15 cellular contexts compared by ENCODE assay signal in genomic region chr16:66904846-66905632, GRCh38. TPM values are rescaled to one million over a fixed set of nuclear protein-coding genes. Genes with fewer than 3 reads are reported as not detected.
A peak's percentile ranks its signal among the peaks of the same experiment; 100 is the strongest.
DNase-seq lines count a peak whose midpoint lies in the region; ATAC-seq, FAIRE-seq and TF ChIP-seq lines count a peak whose summit lies in the region.
"Had no signal": no experiment of that assay in that cellular context is flagged by ENCODE, and none has a peak within 500 bp of the region (broad histone marks: within the 10 kb centered on the region; RNA-seq: fewer than 3 reads in every experiment).

No MANE protein-coding gene starts in this region.

- peak overlapping the region; percentile 69 to 91 for H3K27ac ChIP-seq in esophagus (ENCODE audit: low read depth in 2 of 2, low read length in 1 of 2)
- H3K27ac ChIP-seq in HepG2 (ENCODE audit: extremely low read length, insufficient read depth, low read length), result peak overlapping the region; percentile 75
- H3K27ac ChIP-seq in stomach smooth muscle (ENCODE audit: low read length), result peak overlapping the region; percentile 67
- no peak overlapping the region for H3K27ac ChIP-seq in Karpas-422 (ENCODE audit: low read length)

- TF ChIP-seq POLR2A in HepG2 (IDR thresholded peaks at IDR 0.05; ENCODE audit: insufficient read depth in 1 of 2, low read depth in 2 of 2, low read length in 2 of 2), result 0 out of 4 replicates have a peak, but pooled peaks of 1 of the 2 experiments have one; percentile 27

- POLR2A ChIA-PET in HepG2 (lab: Yijun Ruan, JAX), result interaction anchor here (0.9 to 10.3 kb wide), 18 partner anchors 10 to 265 kb away, joined by 3 to 86 read pairs (median 6); partner anchors contain the start of genes B3GNT9, CDH16, CES2 and CES3

- DNase-seq in HFFc6 (no peak), HepG2 (ENCODE audit: low spot score) (peak; percentile 88), cerebellar nuclear complex (lab: John Stamatoyannopoulos, UW) (no peak), Karpas-422 (no peak), DMS 273 (lab: John Stamatoyannopoulos, UW; ENCODE audit: unreplicated experiment) (no peak)
- no peak for DNase-seq in activated CD4-positive, alpha-beta T cell treated with anti-CD3 and anti-CD28 coated beads, Interleukin-2, amount 50 U/mL, for 4 hours
- DNase-seq: stimulated activated CD4-positive, alpha-beta T cell treated with anti-CD3 and anti-CD28 coated beads, Interleukin-4, amount 100 ng/mL, for 24 hours; stimulated activated naive B cell treated with anti-CD40 and anti-IgM and Interleukin-4, amounts not matched to agents 10 μg/mL and 1 μg/mL and 100 μg/mL, for 72 hours had no signal

- H4K20me1 ChIP-seq in HepG2 (ENCODE audit: insufficient read depth, low read length) (no peaks in the 10 kb centered on the region), Karpas-422 (ENCODE audit: insufficient read depth, low read depth, low read length) (no peaks in the 10 kb centered on the region)

- intact Hi-C loops in HepG2 (cut with micrococcal nuclease; ENCODE audit: unreplicated experiment), result no loop called here

- H3K27me3 ChIP-seq in esophagus (ENCODE audit: control insufficient read depth in 1 of 2, insufficient read depth in 2 of 2, low read length in 2 of 2) (no peaks in the 10 kb centered on the region), HepG2 (ENCODE audit: control insufficient read depth in 1 of 2, insufficient read depth in 2 of 2, low read length in 2 of 2) (no peaks in the 10 kb centered on the region), stomach smooth muscle (ENCODE audit: control insufficient read depth in 1 of 2, insufficient read depth in 2 of 2, low read length in 2 of 2) (no peaks in the 10 kb centered on the region), Karpas-422 (ENCODE audit: low read length) (no peaks in the 10 kb centered on the region)

- H3K4me1 Mint-ChIP-seq in HFFc6 (ENCODE audit: low read depth), result peaks cover 22% of the 10 kb centered on the region
- H3K4me1 Mint-ChIP-seq: CD14-positive monocyte, memory B cell had no signal

- no peaks in the 10 kb centered on the region for H3K9me2 ChIP-seq in Karpas-422 (replicated peaks; ENCODE audit: insufficient read depth, low read length)

- H3K36me3 ChIP-seq in esophagus (ENCODE audit: control insufficient read depth in 2 of 2, insufficient read depth in 2 of 2, low read length in 1 of 2) (no peaks in the 10 kb centered on the region), HepG2 (replicated peaks in 1 of 2; ENCODE audit: control insufficient read depth in 1 of 2, insufficient read depth in 2 of 2, low read length in 2 of 2) (no peaks in the 10 kb centered on the region), stomach smooth muscle (ENCODE audit: control insufficient read depth in 2 of 2, insufficient read depth in 2 of 2, low read length in 2 of 2) (no peaks in the 10 kb centered on the region), Karpas-422 (ENCODE audit: insufficient read depth, low read length) (no peaks in the 10 kb centered on the region)

- H3K9ac ChIP-seq in HepG2 (ENCODE audit: insufficient read depth, low read depth, low read length), result peak overlapping the region; percentile 74
- peak overlapping the region in 1 of 2 donors; percentile 42 for H3K9ac ChIP-seq in stomach smooth muscle (ENCODE audit: low read length in 2 of 2)
- H3K9ac ChIP-seq in Karpas-422 (ENCODE audit: low read length), result no peak overlapping the region

- TF ChIP-seq CTCF in HFFc6 (IDR thresholded peaks at IDR 0.05) (no peak), HepG2 (CRISPR knock-in tag; IDR thresholded peaks at IDR 0.05) (0 out of 2 replicates have a peak, but pooled peaks have one; percentile 1)

- H3K27ac Mint-ChIP-seq in HFFc6, result peak overlapping the region; percentile 29; the same call in 1 of the 2 replicates
- H3K27ac Mint-ChIP-seq: activated naive CD8-positive, alpha-beta T cell treated with anti-CD3 and anti-CD28 coated beads for 36 hours; memory B cell; stimulated activated naive B cell treated with anti-CD40 and anti-IgM and Interleukin-4, amounts not matched to agents 10 μg/mL and 1 μg/mL and 100 μg/mL, for 72 hours had no signal

- CTCF ChIA-PET in HepG2 (lab: Yijun Ruan, JAX; ENCODE audit: low intra/inter-chr PET ratio, low total read pairs), result no interaction called here

- TSS peak; percentile 81 for BruUV-seq in HepG2 (replicated peaks; lab: Mats Ljungman, UMichigan)

- FAIRE-seq in HepG2 (lab: Jason Lieb, UNC), result peak; percentile 68

- peak; percentile 40 for ATAC-seq in HepG2
- ATAC-seq: stimulated activated naive B cell treated with anti-CD40 and anti-IgM and Interleukin-4, amounts not matched to agents 10 μg/mL and 1 μg/mL and 100 μg/mL, for 72 hours had no signal

- no peaks in the 10 kb centered on the region for H3K36me3 Mint-ChIP-seq in HFFc6 (ENCODE audit: low read depth)
- H3K36me3 Mint-ChIP-seq: activated naive CD8-positive, alpha-beta T cell treated with anti-CD3 and anti-CD28 coated beads for 36 hours; CD14-positive monocyte; memory B cell; stimulated activated naive B cell treated with anti-CD40 and anti-IgM and Interleukin-4, amounts not matched to agents 10 μg/mL and 1 μg/mL and 100 μg/mL, for 72 hours had no signal

- no peak overlapping the region for H3K4me3 Mint-ChIP-seq in HFFc6
- H3K4me3 Mint-ChIP-seq: activated naive CD8-positive, alpha-beta T cell treated with anti-CD3 and anti-CD28 coated beads for 36 hours; CD14-positive monocyte; memory B cell; stimulated activated naive B cell treated with anti-CD40 and anti-IgM and Interleukin-4, amounts not matched to agents 10 μg/mL and 1 μg/mL and 100 μg/mL, for 72 hours had no signal

- H3K4me1 ChIP-seq in esophagus (ENCODE audit: control insufficient read depth in 2 of 2, insufficient read depth in 2 of 2, low read length in 1 of 2), result peaks cover 13 to 52% of the 10 kb centered on the region in 2 donors
- peaks cover 86% of the 10 kb centered on the region for H3K4me1 ChIP-seq in HepG2 (ENCODE audit: insufficient read depth, low read length)
- peaks cover 63% of the 10 kb centered on the region for H3K4me1 ChIP-seq in stomach smooth muscle (ENCODE audit: control insufficient read depth, insufficient read depth, low read length)
- H3K4me1 ChIP-seq in Karpas-422 (ENCODE audit: low read length), result peaks cover 11% of the 10 kb centered on the region

- peak overlapping the region; percentile 82 for H3K4me2 ChIP-seq in HepG2 (ENCODE audit: low read depth, low read length)
- H3K4me2 ChIP-seq in Karpas-422 (ENCODE audit: low read depth, low read length, poor library complexity, severe bottlenecking), result no peak overlapping the region

- no peak overlapping the region for H2AFZ ChIP-seq in HepG2 (ENCODE audit: low read length)
- no peak overlapping the region for H2AFZ ChIP-seq in Karpas-422 (ENCODE audit: low read length)

- TF ChIP-seq RAD21 in HepG2 (CRISPR knock-in tag; IDR thresholded peaks at IDR 0.05), result no peak

- H3K79me2 ChIP-seq in HepG2 (ENCODE audit: insufficient read depth, low read length), result no peaks in the 10 kb centered on the region
- H3K79me2 ChIP-seq in Karpas-422 (ENCODE audit: low read length), result no peaks in the 10 kb centered on the region

- H3K27me3 Mint-ChIP-seq in HFFc6 (ENCODE audit: insufficient read depth), result peaks cover 19% of the 10 kb centered on the region
- H3K27me3 Mint-ChIP-seq: activated naive CD8-positive, alpha-beta T cell treated with anti-CD3 and anti-CD28 coated beads for 36 hours had no signal

- H3K9me3 ChIP-seq in esophagus (ENCODE audit: control insufficient read depth in 2 of 2, insufficient read depth in 1 of 2, low read depth in 1 of 2, low read length in 1 of 2), result no peaks in the 10 kb centered on the region
- H3K9me3 ChIP-seq in HepG2 (ENCODE audit: low read length), result no peaks in the 10 kb centered on the region
- no peaks in the 10 kb centered on the region for H3K9me3 ChIP-seq in stomach smooth muscle (ENCODE audit: control insufficient read depth in 2 of 2, low read length in 2 of 2)
- H3K9me3 ChIP-seq in Karpas-422 (ENCODE audit: low read length), result no peaks in the 10 kb centered on the region

- no peaks in the 10 kb centered on the region for H3K9me3 Mint-ChIP-seq in HFFc6
- H3K9me3 Mint-ChIP-seq: activated naive CD8-positive, alpha-beta T cell treated with anti-CD3 and anti-CD28 coated beads for 36 hours; CD14-positive monocyte; memory B cell; stimulated activated naive B cell treated with anti-CD40 and anti-IgM and Interleukin-4, amounts not matched to agents 10 μg/mL and 1 μg/mL and 100 μg/mL, for 72 hours had no signal

- peak; percentile 29 to 91; a peak in 3 of 4 replicates for TF ChIP-seq EP300 in HepG2 (IDR thresholded peaks at IDR 0.05; ENCODE audit: low read depth in 2 of 2, low read length in 2 of 2)
- peak; percentile 58; the same call in 1 of the 2 replicates for TF ChIP-seq EP300 in HepG2 (CRISPR knock-in tag; IDR thresholded peaks at IDR 0.05; ENCODE audit: borderline replicate concordance)

- in situ Hi-C loops in HepG2 (cut with HindIII; ENCODE audit: extremely low pct_ligation_motif_present, low pct_unique_long_range_greater_than_20kb), result loop anchor here (5.0 kb wide), 1 partner anchor 32 kb away; the partner anchor contains the start of gene CES2

- H3K4me3 ChIP-seq in esophagus (ENCODE audit: low read depth in 1 of 2, low read length in 2 of 2), result peak overlapping the region in 1 of 2 donors; percentile 8
- H3K4me3 ChIP-seq in HepG2 (replicated peaks in 1 of 3; ENCODE audit: insufficient read depth in 1 of 3, low read depth in 2 of 3, low read length in 3 of 3), result peak overlapping the region; percentile 52 to 72 (median 56)
- peak overlapping the region; percentile 27 to 52 for H3K4me3 ChIP-seq in stomach smooth muscle (ENCODE audit: low read length in 2 of 2)
- no peak overlapping the region for H3K4me3 ChIP-seq in Karpas-422 (ENCODE audit: low read length)

- 45 to 50% methylated on average over 16 of the region's 16 CpGs for WGBS in esophagus, 2 donors
- WGBS in HepG2 (ENCODE audit: low lambda C conversion rate), result 4% methylated on average over 16 of the region's 16 CpGs

RNA-seq across cellular contexts. Expression of gene CDH16, which starts 13.6 kb away (rescaled TPM):
- total RNA-seq in HFFc6 (2021; fragmentation: NEBNext Ultra II Directional; extraction: Animal tissue kit (Norgen Biotek cat#: 25700)), result under 1 TPM in 1 of 6 experiments, not detected in 5; 0.09 TPM
- 1 to 10 TPM; 6.1 to 6.5 TPM for polyA plus RNA-seq in esophagus
- 3.2 and 3.9 TPM in 2 replicates for total RNA-seq in HepG2 (2016; rRNA removed; fragmentation: Illumina TruSeq; extraction: Trizol)
- 0.30 and 0.53 TPM in 2 replicates for total RNA-seq in HepG2 (2016; cell fraction: cytosol; rRNA removed; fragmentation: Illumina TruSeq; extraction: Trizol; ENCODE audit: low read depth)
- total RNA-seq in HepG2 (2016; cell fraction: insoluble cytoplasmic fraction; rRNA removed; fragmentation: Illumina TruSeq; extraction: Trizol), result 1.7 and 4.2 TPM in 2 replicates
- total RNA-seq in HepG2 (2016; cell fraction: membrane; rRNA removed; fragmentation: Illumina TruSeq; extraction: Trizol), result 0.96 and 1.3 TPM in 2 replicates
- total RNA-seq in HepG2 (2016; cell fraction: nucleus; rRNA removed; fragmentation: Illumina TruSeq; extraction: Trizol), result 3.7 and 4.8 TPM in 2 replicates
- polyA plus RNA-seq in HepG2 (2011; rRNA removed), result 2.7 and 5.3 TPM in 2 replicates
- 2.4 and 2.7 TPM in 2 replicates for polyA plus RNA-seq in HepG2 (2011; cell fraction: cytosol; rRNA removed)
- polyA plus RNA-seq in HepG2 (2011; cell fraction: nucleus; rRNA removed), result 16.0 and 18.1 TPM in 2 replicates
- polyA plus RNA-seq in HepG2 (2012), result 4.3 and 7.8 TPM in 2 replicates
- polyA plus RNA-seq in HepG2 (2016; cell fraction: cytosol; fragmentation: Illumina TruSeq; extraction: Trizol; ENCODE audit: low read depth), result 0.38 and 0.63 TPM in 2 replicates
- 1.7 and 2.0 TPM in 2 replicates for polyA plus RNA-seq in HepG2 (2016; cell fraction: insoluble cytoplasmic fraction; fragmentation: Illumina TruSeq; extraction: Trizol; ENCODE audit: low read depth)
- 1.2 TPM in 2 replicates for polyA plus RNA-seq in HepG2 (2016; cell fraction: membrane; fragmentation: Illumina TruSeq; extraction: Trizol; ENCODE audit: low read depth)
- polyA plus RNA-seq in HepG2 (2016; cell fraction: nucleus; fragmentation: Illumina TruSeq; extraction: Trizol; ENCODE audit: insufficient read depth, low read depth), result 7.5 and 8.9 TPM in 2 replicates
- polyA minus RNA-seq in HepG2 (2011; rRNA and poly(A)+ RNA removed; ENCODE audit: low replicate concordance), result 0.23 and 7.1 TPM in 2 replicates
- polyA minus RNA-seq in HepG2 (2011; cell fraction: cytosol; rRNA and poly(A)+ RNA removed), result 1.1 and 2.2 TPM in 2 replicates
- 2.7 and 3.3 TPM in 2 replicates for polyA minus RNA-seq in HepG2 (2011; cell fraction: nucleus; rRNA and poly(A)+ RNA removed)
- total RNA-seq in Karpas-422 (2014; rRNA removed; shearing (Covaris generic); ENCODE audit: low replicate concordance), result not detected in 2 replicates
- total RNA-seq: activated naive CD8-positive, alpha-beta T cell treated with anti-CD3 and anti-CD28 coated beads for 36 hours; dermis microvascular lymphatic vessel endothelial cell; G401 had no signal
- polyA plus RNA-seq: CD14-positive monocyte had no signal

RNA-seq across cellular contexts. Expression of gene RRAD, which starts 20.3 kb away (rescaled TPM):
- total RNA-seq in HFFc6 (2021; fragmentation: NEBNext Ultra II Directional; extraction: Animal tissue kit (Norgen Biotek cat#: 25700)), result 1 to 10 TPM in 4 of 6 experiments, under 1 TPM in 2; 0.52 to 2.0 (median 1.5) TPM
- polyA plus RNA-seq in esophagus, result 100 to 1,000 TPM in 1 of 2 donors, 10 to 100 TPM in 1; 93.6 to 125 TPM
- 0.80 and 1.0 TPM in 2 replicates for total RNA-seq in HepG2 (2016; rRNA removed; fragmentation: Illumina TruSeq; extraction: Trizol)
- total RNA-seq in HepG2 (2016; cell fraction: cytosol; rRNA removed; fragmentation: Illumina TruSeq; extraction: Trizol; ENCODE audit: low read depth), result not detected in 2 replicates
- total RNA-seq in HepG2 (2016; cell fraction: insoluble cytoplasmic fraction; rRNA removed; fragmentation: Illumina TruSeq; extraction: Trizol), result 0.49 and 1.3 TPM in 2 replicates
- 0.21 and 0.34 TPM in 2 replicates for total RNA-seq in HepG2 (2016; cell fraction: membrane; rRNA removed; fragmentation: Illumina TruSeq; extraction: Trizol)
- 0.68 and 0.75 TPM in 2 replicates for total RNA-seq in HepG2 (2016; cell fraction: nucleus; rRNA removed; fragmentation: Illumina TruSeq; extraction: Trizol)
- polyA plus RNA-seq in HepG2 (2011; rRNA removed), result 1.1 TPM in 2 replicates
- polyA plus RNA-seq in HepG2 (2011; cell fraction: cytosol; rRNA removed), result 0.95 and 1.5 TPM in 2 replicates
- 2.5 and 3.2 TPM in 2 replicates for polyA plus RNA-seq in HepG2 (2011; cell fraction: nucleus; rRNA removed)
- polyA plus RNA-seq in HepG2 (2012), result 0.30 and 0.93 TPM in 2 replicates
- 0.19 and 0.25 TPM in 2 replicates for polyA plus RNA-seq in HepG2 (2016; cell fraction: cytosol; fragmentation: Illumina TruSeq; extraction: Trizol; ENCODE audit: low read depth)
- 0.72 and 1.1 TPM in 2 replicates for polyA plus RNA-seq in HepG2 (2016; cell fraction: insoluble cytoplasmic fraction; fragmentation: Illumina TruSeq; extraction: Trizol; ENCODE audit: low read depth)
- 0.26 and 0.29 TPM in 2 replicates for polyA plus RNA-seq in HepG2 (2016; cell fraction: membrane; fragmentation: Illumina TruSeq; extraction: Trizol; ENCODE audit: low read depth)
- 1.2 and 1.5 TPM in 2 replicates for polyA plus RNA-seq in HepG2 (2016; cell fraction: nucleus; fragmentation: Illumina TruSeq; extraction: Trizol; ENCODE audit: insufficient read depth, low read depth)
- polyA minus RNA-seq in HepG2 (2011; rRNA and poly(A)+ RNA removed; ENCODE audit: low replicate concordance), result 0.16 and 1.7 TPM in 2 replicates
- 1.1 TPM in 1 of 2 replicates, not detected in the other for polyA minus RNA-seq in HepG2 (2011; cell fraction: cytosol; rRNA and poly(A)+ RNA removed)
- 0.37 and 0.90 TPM in 2 replicates for polyA minus RNA-seq in HepG2 (2011; cell fraction: nucleus; rRNA and poly(A)+ RNA removed)
- total RNA-seq in Karpas-422 (2014; rRNA removed; shearing (Covaris generic); ENCODE audit: low replicate concordance), result not detected in 2 replicates
- total RNA-seq: G401 had no signal

RNA-seq across cellular contexts. Expression of gene PDP2, which starts 24.7 kb away (rescaled TPM):
- total RNA-seq in HFFc6 (2021; fragmentation: NEBNext Ultra II Directional; extraction: Animal tissue kit (Norgen Biotek cat#: 25700)), result 10 to 100 TPM; 12.8 to 17.7 (median 16.2) TPM
- polyA plus RNA-seq in esophagus, result 1 to 10 TPM; 2.3 to 2.5 TPM
- total RNA-seq in HepG2 (2016; rRNA removed; fragmentation: Illumina TruSeq; extraction: Trizol), result 15.8 and 38.2 TPM in 2 replicates
- 1.8 and 2.5 TPM in 2 replicates for total RNA-seq in HepG2 (2016; cell fraction: cytosol; rRNA removed; fragmentation: Illumina TruSeq; extraction: Trizol; ENCODE audit: low read depth)
- 16.2 and 31.7 TPM in 2 replicates for total RNA-seq in HepG2 (2016; cell fraction: insoluble cytoplasmic fraction; rRNA removed; fragmentation: Illumina TruSeq; extraction: Trizol)
- 8.4 and 10.1 TPM in 2 replicates for total RNA-seq in HepG2 (2016; cell fraction: membrane; rRNA removed; fragmentation: Illumina TruSeq; extraction: Trizol)
- 17.0 and 17.2 TPM in 2 replicates for total RNA-seq in HepG2 (2016; cell fraction: nucleus; rRNA removed; fragmentation: Illumina TruSeq; extraction: Trizol)
- 12.2 and 12.8 TPM in 2 replicates for polyA plus RNA-seq in HepG2 (2011; rRNA removed)
- 8.3 and 11.7 TPM in 2 replicates for polyA plus RNA-seq in HepG2 (2011; cell fraction: cytosol; rRNA removed)
- 10.2 and 12.4 TPM in 2 replicates for polyA plus RNA-seq in HepG2 (2011; cell fraction: nucleus; rRNA removed)
- 7.7 and 9.5 TPM in 2 replicates for polyA plus RNA-seq in HepG2 (2012)
- polyA plus RNA-seq in HepG2 (2016; cell fraction: cytosol; fragmentation: Illumina TruSeq; extraction: Trizol; ENCODE audit: low read depth), result 0.66 and 1.1 TPM in 2 replicates
- polyA plus RNA-seq in HepG2 (2016; cell fraction: insoluble cytoplasmic fraction; fragmentation: Illumina TruSeq; extraction: Trizol; ENCODE audit: low read depth), result 17.5 and 18.0 TPM in 2 replicates
- polyA plus RNA-seq in HepG2 (2016; cell fraction: membrane; fragmentation: Illumina TruSeq; extraction: Trizol; ENCODE audit: low read depth), result 2.9 and 3.2 TPM in 2 replicates
- 19.4 and 23.4 TPM in 2 replicates for polyA plus RNA-seq in HepG2 (2016; cell fraction: nucleus; fragmentation: Illumina TruSeq; extraction: Trizol; ENCODE audit: insufficient read depth, low read depth)
- 46.5 and 49.0 TPM in 2 replicates for polyA minus RNA-seq in HepG2 (2011; rRNA and poly(A)+ RNA removed; ENCODE audit: low replicate concordance)
- 10.5 and 12.8 TPM in 2 replicates for polyA minus RNA-seq in HepG2 (2011; cell fraction: cytosol; rRNA and poly(A)+ RNA removed)
- polyA minus RNA-seq in HepG2 (2011; cell fraction: nucleus; rRNA and poly(A)+ RNA removed), result 10.0 and 15.5 TPM in 2 replicates
- 7.7 and 11.7 TPM in 2 replicates for total RNA-seq in Karpas-422 (2014; rRNA removed; shearing (Covaris generic); ENCODE audit: low replicate concordance)
- polyA plus RNA-seq: CD14-positive monocyte had no signal

RNA-seq across cellular contexts. Expression of gene CIAO2B, which starts 29.2 kb away (rescaled TPM):
- total RNA-seq in HFFc6 (2021; fragmentation: NEBNext Ultra II Directional; extraction: Animal tissue kit (Norgen Biotek cat#: 25700)), result 100 to 1,000 TPM in 2 of 6 experiments, 10 to 100 TPM in 4; 90.9 to 108 (median 98.6) TPM
- polyA plus RNA-seq in esophagus, result 100 to 1,000 TPM; 139 to 266 TPM
- total RNA-seq in HepG2 (2016; rRNA removed; fragmentation: Illumina TruSeq; extraction: Trizol), result 157 and 174 TPM in 2 replicates
- 112 and 125 TPM in 2 replicates for total RNA-seq in HepG2 (2016; cell fraction: cytosol; rRNA removed; fragmentation: Illumina TruSeq; extraction: Trizol; ENCODE audit: low read depth)
- 157 and 172 TPM in 2 replicates for total RNA-seq in HepG2 (2016; cell fraction: insoluble cytoplasmic fraction; rRNA removed; fragmentation: Illumina TruSeq; extraction: Trizol)
- 121 and 136 TPM in 2 replicates for total RNA-seq in HepG2 (2016; cell fraction: membrane; rRNA removed; fragmentation: Illumina TruSeq; extraction: Trizol)
- 52.6 and 58.0 TPM in 2 replicates for total RNA-seq in HepG2 (2016; cell fraction: nucleus; rRNA removed; fragmentation: Illumina TruSeq; extraction: Trizol)
- polyA plus RNA-seq in HepG2 (2011; rRNA removed), result 293 and 323 TPM in 2 replicates
- 297 and 385 TPM in 2 replicates for polyA plus RNA-seq in HepG2 (2011; cell fraction: cytosol; rRNA removed)
- 155 and 174 TPM in 2 replicates for polyA plus RNA-seq in HepG2 (2011; cell fraction: nucleus; rRNA removed)
- 123 and 148 TPM in 2 replicates for polyA plus RNA-seq in HepG2 (2012)
- polyA plus RNA-seq in HepG2 (2016; cell fraction: cytosol; fragmentation: Illumina TruSeq; extraction: Trizol; ENCODE audit: low read depth), result 115 and 148 TPM in 2 replicates
- 172 and 184 TPM in 2 replicates for polyA plus RNA-seq in HepG2 (2016; cell fraction: insoluble cytoplasmic fraction; fragmentation: Illumina TruSeq; extraction: Trizol; ENCODE audit: low read depth)
- 126 and 141 TPM in 2 replicates for polyA plus RNA-seq in HepG2 (2016; cell fraction: membrane; fragmentation: Illumina TruSeq; extraction: Trizol; ENCODE audit: low read depth)
- polyA plus RNA-seq in HepG2 (2016; cell fraction: nucleus; fragmentation: Illumina TruSeq; extraction: Trizol; ENCODE audit: insufficient read depth, low read depth), result 111 and 112 TPM in 2 replicates
- polyA minus RNA-seq in HepG2 (2011; rRNA and poly(A)+ RNA removed; ENCODE audit: low replicate concordance), result 172 and 255 TPM in 2 replicates
- 61.5 and 83.0 TPM in 2 replicates for polyA minus RNA-seq in HepG2 (2011; cell fraction: cytosol; rRNA and poly(A)+ RNA removed)
- polyA minus RNA-seq in HepG2 (2011; cell fraction: nucleus; rRNA and poly(A)+ RNA removed), result 19.1 and 27.6 TPM in 2 replicates
- total RNA-seq in Karpas-422 (2014; rRNA removed; shearing (Covaris generic); ENCODE audit: low replicate concordance), result 121 and 227 TPM in 2 replicates

RNA-seq across cellular contexts. Expression of gene CES2, which starts 30.3 kb away (rescaled TPM):
- total RNA-seq in HFFc6 (2021; fragmentation: NEBNext Ultra II Directional; extraction: Animal tissue kit (Norgen Biotek cat#: 25700)), result 10 to 100 TPM; 35.1 to 42.3 (median 40.2) TPM
- polyA plus RNA-seq in esophagus, result 100 to 1,000 TPM; 120 to 128 TPM
- 35.1 and 63.8 TPM in 2 replicates for total RNA-seq in HepG2 (2016; rRNA removed; fragmentation: Illumina TruSeq; extraction: Trizol)
- total RNA-seq in HepG2 (2016; cell fraction: cytosol; rRNA removed; fragmentation: Illumina TruSeq; extraction: Trizol; ENCODE audit: low read depth), result 12.7 and 15.0 TPM in 2 replicates
- 29.8 and 64.2 TPM in 2 replicates for total RNA-seq in HepG2 (2016; cell fraction: insoluble cytoplasmic fraction; rRNA removed; fragmentation: Illumina TruSeq; extraction: Trizol)
- total RNA-seq in HepG2 (2016; cell fraction: membrane; rRNA removed; fragmentation: Illumina TruSeq; extraction: Trizol), result 28.1 and 29.2 TPM in 2 replicates
- 66.6 and 67.9 TPM in 2 replicates for total RNA-seq in HepG2 (2016; cell fraction: nucleus; rRNA removed; fragmentation: Illumina TruSeq; extraction: Trizol)
- 50.6 and 69.7 TPM in 2 replicates for polyA plus RNA-seq in HepG2 (2011; rRNA removed)
- polyA plus RNA-seq in HepG2 (2011; cell fraction: cytosol; rRNA removed), result 53.6 and 111 TPM in 2 replicates
- polyA plus RNA-seq in HepG2 (2011; cell fraction: nucleus; rRNA removed), result 91.0 and 105 TPM in 2 replicates
- 35.0 and 38.8 TPM in 2 replicates for polyA plus RNA-seq in HepG2 (2012)
- 8.2 and 8.4 TPM in 2 replicates for polyA plus RNA-seq in HepG2 (2016; cell fraction: cytosol; fragmentation: Illumina TruSeq; extraction: Trizol; ENCODE audit: low read depth)
- polyA plus RNA-seq in HepG2 (2016; cell fraction: insoluble cytoplasmic fraction; fragmentation: Illumina TruSeq; extraction: Trizol; ENCODE audit: low read depth), result 34.3 and 41.4 TPM in 2 replicates
- polyA plus RNA-seq in HepG2 (2016; cell fraction: membrane; fragmentation: Illumina TruSeq; extraction: Trizol; ENCODE audit: low read depth), result 23.2 and 23.5 TPM in 2 replicates
- 90.2 and 93.4 TPM in 2 replicates for polyA plus RNA-seq in HepG2 (2016; cell fraction: nucleus; fragmentation: Illumina TruSeq; extraction: Trizol; ENCODE audit: insufficient read depth, low read depth)
- 57.1 and 105 TPM in 2 replicates for polyA minus RNA-seq in HepG2 (2011; rRNA and poly(A)+ RNA removed; ENCODE audit: low replicate concordance)
- 38.1 and 44.7 TPM in 2 replicates for polyA minus RNA-seq in HepG2 (2011; cell fraction: cytosol; rRNA and poly(A)+ RNA removed)
- polyA minus RNA-seq in HepG2 (2011; cell fraction: nucleus; rRNA and poly(A)+ RNA removed), result 58.2 and 81.7 TPM in 2 replicates
- 13.3 and 34.8 TPM in 2 replicates for total RNA-seq in Karpas-422 (2014; rRNA removed; shearing (Covaris generic); ENCODE audit: low replicate concordance)
